ENCODE assay signal across 28 cellular contexts in the genomic region with DNA sequence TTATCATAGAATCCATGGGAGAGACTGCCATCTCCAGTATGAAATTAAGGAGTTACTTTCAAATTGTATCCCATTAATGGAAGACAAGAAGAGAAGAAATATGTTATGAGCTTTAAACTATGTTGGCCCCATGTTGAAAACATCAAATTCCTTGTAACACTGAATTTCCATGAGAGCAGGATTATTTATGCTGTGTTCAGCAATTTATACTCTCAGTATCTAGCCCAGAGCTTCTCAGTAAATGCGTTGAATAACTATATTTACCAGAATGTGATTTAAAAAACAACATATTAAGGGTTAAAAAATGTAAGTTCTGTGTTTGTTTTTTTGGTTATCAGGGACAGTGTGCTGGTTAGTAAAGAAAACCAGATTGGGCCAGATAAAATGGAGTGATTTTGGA.
"Had no signal": no experiment of that assay in that cellular context is flagged by ENCODE, and none has a peak within 500 bp of the region (broad histone marks: within the 10 kb centered on the region; RNA-seq: fewer than 3 reads in every experiment).

No MANE protein-coding gene starts in this region.

- H3K27me3 Mint-ChIP-seq: effector memory CD8-positive, alpha-beta T cell; naive B cell had no signal

- H3K4me3 Mint-ChIP-seq: effector memory CD8-positive, alpha-beta T cell; endodermal cell; mesothelial cell of epicardium; naive B cell had no signal

- DNase-seq: dermis blood vessel endothelial cell; effector CD8-positive, alpha-beta T cell; effector memory CD8-positive, alpha-beta T cell; endodermal cell; erythroblast; esophagus squamous epithelium; foreskin fibroblast; foreskin melanocyte; gastrocnemius medialis; glutamatergic neuron; head of caudate nucleus; heart right ventricle; hippocampal formation; left cardiac atrium; left lung; left ventricle myocardium superior; lower lobe of right lung; mesenchymal stem cell; mucosa of descending colon; naive B cell had no signal

- H3K4me1 Mint-ChIP-seq: endodermal cell, naive B cell had no signal

- H3K9me3 ChIP-seq: esophagus squamous epithelium, gastrocnemius medialis, heart right ventricle, left lung, lower lobe of right lung, mucosa of descending colon had no signal

- FAIRE-seq: colon, endometrium, islet of Langerhans, keratinocyte had no signal

- H3K36me3 Mint-ChIP-seq: mesothelial cell of epicardium, naive B cell had no signal

- H3K4me1 ChIP-seq: gastrocnemius medialis, lower lobe of right lung had no signal

- H3K27me3 ChIP-seq: esophagus squamous epithelium, gastrocnemius medialis, heart right ventricle, left lung had no signal

- H3K36me3 ChIP-seq: esophagus squamous epithelium, gastrocnemius medialis, heart right ventricle, left lung, lower lobe of right lung had no signal

- H3K4me3 ChIP-seq: coronary artery, esophagus squamous epithelium, gastrocnemius medialis, heart right ventricle, left lung, lower lobe of right lung, mucosa of descending colon had no signal

- ATAC-seq: effector memory CD8-positive, alpha-beta T cell; esophagus mucosa; gastrocnemius medialis; left cardiac atrium; left lung; left ventricle myocardium superior; lower lobe of right lung; mucosa of descending colon had no signal

- H3K27ac ChIP-seq: coronary artery, epithelial cell of prostate, esophagus squamous epithelium, gastrocnemius medialis, left lung, lower lobe of right lung had no signal

- H3K27ac Mint-ChIP-seq: effector memory CD8-positive, alpha-beta T cell; endodermal cell; mesothelial cell of epicardium; naive B cell had no signal

- H3K9me3 Mint-ChIP-seq: endodermal cell, mesothelial cell of epicardium had no signal
